ENCODE assay signal across 12 cellular contexts in genomic region chrX:105701310-105702052, GRCh38.
A peak's percentile ranks its signal among the peaks of the same experiment; 100 is the strongest.
DNase-seq lines count a peak whose midpoint lies in the region; ATAC-seq and TF ChIP-seq lines count a peak whose summit lies in the region.
"Had no signal": no experiment of that assay in that cellular context is flagged by ENCODE, and none has a peak within 500 bp of the region (broad histone marks: within the 10 kb centered on the region; RNA-seq: fewer than 3 reads in every experiment).

No MANE protein-coding gene starts in this region.

- TF ChIP-seq CTCF in Caco-2 (IDR thresholded peaks at IDR 0.05; ENCODE audit: insufficient read depth in 1 of 2, low read depth in 1 of 2, low read length in 1 of 2, severe bottlenecking in 1 of 2, unreplicated experiment in 1 of 2) (no peak), NB4 (IDR thresholded peaks at IDR 0.05; ENCODE audit: low read depth, low read length) (no peak), mesothelial cell of epicardium (IDR thresholded peaks at IDR 0.05; ENCODE audit: unreplicated experiment) (no peak)

- H3K27me3 Mint-ChIP-seq in Caco-2 (ENCODE audit: insufficient read depth, unreplicated experiment): no peaks in the 10 kb centered on the region
- H3K27me3 Mint-ChIP-seq in mesothelial cell of epicardium (ENCODE audit: low read depth): no peaks in the 10 kb centered on the region
- H3K27me3 Mint-ChIP-seq: T-helper 17 cell had no signal

- H3K4me1 Mint-ChIP-seq in Caco-2 (ENCODE audit: low read depth, unreplicated experiment) (peaks cover 7% of the 10 kb centered on the region), mesothelial cell of epicardium (peaks cover 23% of the 10 kb centered on the region)
- H3K4me1 Mint-ChIP-seq in stimulated activated effector memory CD8-positive, alpha-beta T cell treated with anti-CD3 and anti-CD28 coated beads, Interleukin-12 subunit alpha, Interleukin-12 subunit beta, amount 100 ng/mL, for 72 hours: no peaks in the 10 kb centered on the region
- H3K4me1 Mint-ChIP-seq: T-helper 17 cell had no signal

- BruUV-seq in Caco-2 (replicated peaks; lab: Mats Ljungman, UMichigan): no TSS peak

- H3K27ac Mint-ChIP-seq in Caco-2 (ENCODE audit: unreplicated experiment) (no peak overlapping the region), mesothelial cell of epicardium (peak overlapping the region; percentile 60)
- no peak overlapping the region for H3K27ac Mint-ChIP-seq in stimulated activated effector memory CD8-positive, alpha-beta T cell treated with anti-CD3 and anti-CD28 coated beads, Interleukin-12 subunit alpha, Interleukin-12 subunit beta, amount 100 ng/mL, for 72 hours
- H3K27ac Mint-ChIP-seq: CD8-positive, alpha-beta T cell; T-helper 17 cell had no signal

- peaks cover 3% of the 10 kb centered on the region; the same call in 1 of the 2 replicates for H3K4me1 ChIP-seq in Caco-2

- no peak overlapping the region for H3K4me3 ChIP-seq in Caco-2 (ENCODE audit: low read depth, low read length)
- no peak overlapping the region for H3K4me3 ChIP-seq in NB4 (ENCODE audit: low read depth, low read length)
- H3K4me3 ChIP-seq: thoracic aorta had no signal

- H3K4me3 Mint-ChIP-seq in Caco-2 (ENCODE audit: unreplicated experiment): peak overlapping the region; percentile 38
- no peak overlapping the region for H3K4me3 Mint-ChIP-seq in mesothelial cell of epicardium
- H3K4me3 Mint-ChIP-seq in stimulated activated effector memory CD8-positive, alpha-beta T cell treated with anti-CD3 and anti-CD28 coated beads, Interleukin-12 subunit alpha, Interleukin-12 subunit beta, amount 100 ng/mL, for 72 hours: no peak overlapping the region
- H3K4me3 Mint-ChIP-seq: CD8-positive, alpha-beta T cell; T-helper 17 cell had no signal

- no peaks in the 10 kb centered on the region for H3K36me3 ChIP-seq in Caco-2 (ENCODE audit: control insufficient read depth, insufficient read depth, low read length)
- H3K36me3 ChIP-seq: thoracic aorta had no signal

- H3K36me3 Mint-ChIP-seq in Caco-2 (ENCODE audit: insufficient read depth, unreplicated experiment): no peaks in the 10 kb centered on the region
- H3K36me3 Mint-ChIP-seq in mesothelial cell of epicardium: no peaks in the 10 kb centered on the region
- no peaks in the 10 kb centered on the region for H3K36me3 Mint-ChIP-seq in stimulated activated effector memory CD8-positive, alpha-beta T cell treated with anti-CD3 and anti-CD28 coated beads, Interleukin-12 subunit alpha, Interleukin-12 subunit beta, amount 100 ng/mL, for 72 hours
- H3K36me3 Mint-ChIP-seq: CD8-positive, alpha-beta T cell had no signal

- ATAC-seq in stimulated activated effector memory CD8-positive, alpha-beta T cell treated with anti-CD3 and anti-CD28 coated beads, Interleukin-12 subunit alpha, Interleukin-12 subunit beta, amount 100 ng/mL, for 72 hours: no peak
- no peak for ATAC-seq in HG03571 (IDR thresholded peaks at IDR 0.05; ENCODE audit: unreplicated experiment)
- ATAC-seq: CD8-positive, alpha-beta T cell; T-helper 17 cell had no signal

- DNase-seq in Caco-2 (no peak), NB4 (ENCODE audit: low read depth) (peak; percentile 0), dermis blood vessel endothelial cell (peak; percentile 1), mesothelial cell of epicardium (ENCODE audit: low spot score in 2 of 2, unreplicated experiment in 2 of 2) (no peak), NCI-H187 (lab: John Stamatoyannopoulos, UW) (no peak), activated gamma-delta T cell (lab: John Stamatoyannopoulos, UW) (no peak)
- no peak for DNase-seq in stimulated activated effector memory CD8-positive, alpha-beta T cell treated with anti-CD3 and anti-CD28 coated beads, Interleukin-12 subunit alpha, Interleukin-12 subunit beta, amount 100 ng/mL, for 72 hours (ENCODE audit: low spot score in 2 of 2)
- DNase-seq: CD8-positive, alpha-beta T cell; NCI-H510A; T-helper 17 cell had no signal

- no peak for TF ChIP-seq POLR2A in NB4 (IDR thresholded peaks at IDR 0.05; ENCODE audit: extremely low read depth, insufficient read length)

- intact Hi-C loops in Caco-2 (cut with micrococcal nuclease; ENCODE audit: unreplicated experiment): no loop called here

- no peaks in the 10 kb centered on the region for H3K27me3 ChIP-seq in Caco-2 (replicated peaks; ENCODE audit: control insufficient read depth, insufficient read depth, low read length)

- H3K9me3 Mint-ChIP-seq in Caco-2 (ENCODE audit: unreplicated experiment): no peaks in the 10 kb centered on the region
- peaks cover 25% of the 10 kb centered on the region for H3K9me3 Mint-ChIP-seq in mesothelial cell of epicardium
- H3K9me3 Mint-ChIP-seq in stimulated activated effector memory CD8-positive, alpha-beta T cell treated with anti-CD3 and anti-CD28 coated beads, Interleukin-12 subunit alpha, Interleukin-12 subunit beta, amount 100 ng/mL, for 72 hours: peaks cover 4% of the 10 kb centered on the region
- H3K9me3 Mint-ChIP-seq: CD8-positive, alpha-beta T cell had no signal

- H3K9me3 ChIP-seq in Caco-2: no peaks in the 10 kb centered on the region
- H3K9me3 ChIP-seq: thoracic aorta had no signal

- CTCF ChIA-PET in Caco-2 (lab: Charles Lee): no interaction called here

- POLR2A ChIA-PET in Caco-2 (lab: Charles Lee): no interaction called here

Comparison
In these comparisons a context has a peak if more than half of its experiments do, and no peak if none do; other contexts are left out.
1. DNase-seq: peak in NB4 (single experiment) and dermis blood vessel endothelial cell (single experiment); none in Caco-2 (0 of 2), mesothelial cell of epicardium (0 of 2), stimulated activated effector memory CD8-positive, alpha-beta T cell treated with anti-CD3 and anti-CD28 coated beads, Interleukin-12 subunit alpha, Interleukin-12 subunit beta, amount 100 ng/mL, for 72 hours (0 of 2), NCI-H187 (0 of 2) and activated gamma-delta T cell (single experiment).